ENCODE assay signal across 11 cellular contexts in genomic region chr21:39885119-39885848, GRCh38.
DNase-seq lines count a peak whose midpoint lies in the region; ATAC-seq and FAIRE-seq lines count a peak whose summit lies in the region.
"Had no signal": no experiment of that assay in that cellular context is flagged by ENCODE, and none has a peak within 500 bp of the region (broad histone marks: within the 10 kb centered on the region; RNA-seq: fewer than 3 reads in every experiment).

No MANE protein-coding gene starts in this region.

- DNase-seq in NCI-H748 (lab: John Stamatoyannopoulos, UW; ENCODE audit: unreplicated experiment) (peak; percentile 73), NCI-H748 treated with DMSO at 0.1 percent for 48 hours (lab: John Stamatoyannopoulos, UW) (no peak), amygdala (lab: John Stamatoyannopoulos, UW) (peak in 38 of 56 donors; percentile 8 to 73 (median 32)), kidney glomerular epithelial cell (lab: John Stamatoyannopoulos, UW) (peak; percentile 57), Kasumi-1 (lab: John Stamatoyannopoulos, UW) (no peak), GM19239 (ENCODE audit: insufficient read length, low spot score) (no peak)
- DNase-seq: NCI-H510A treated with DMSO at 0.1 percent for 48 hours, T-helper 9 cell had no signal

- FAIRE-seq in GM19239 (lab: Jason Lieb, UNC), result no peak
- FAIRE-seq: A204.1 had no signal

- ATAC-seq in GM19463 (IDR thresholded peaks at IDR 0.05; ENCODE audit: unreplicated experiment) (no peak), HG03196 (IDR thresholded peaks at IDR 0.05; ENCODE audit: unreplicated experiment) (no peak)

Comparison
In these comparisons a context has a peak if more than half of its experiments do, and no peak if none do; other contexts are left out.
1. DNase-seq: peak in NCI-H748 (single experiment), amygdala (38 of 56) and kidney glomerular epithelial cell (single experiment); none in NCI-H748 treated with DMSO at 0.1 percent for 48 hours (single experiment), Kasumi-1 (0 of 2) and GM19239 (single experiment).